Comparison of ENCODE assay signal across 8 cellular contexts in genomic region chr7:21426286-21426957, GRCh38. TPM values are rescaled to one million over a fixed set of nuclear protein-coding genes. Genes with fewer than 3 reads are reported as not detected.
A peak's percentile ranks its signal among the peaks of the same experiment; 100 is the strongest.
DNase-seq lines count a peak whose midpoint lies in the region; ATAC-seq and TF ChIP-seq lines count a peak whose summit lies in the region.

No MANE protein-coding gene starts in this region.

- no peaks in the 10 kb centered on the region for H3K27me3 ChIP-seq in iPS DF 6.9 (ENCODE audit: control insufficient read depth, insufficient read depth, low read length)

- no peak for DNase-seq in activated T-cell treated with anti-CD3 and anti-CD28 coated beads, Interleukin-2, amount 50 U/mL, for 4 hours
- no peak for DNase-seq in activated T-cell treated with anti-CD3 and anti-CD28 coated beads for 4 hours
- no peak for DNase-seq in WTC11 (ENCODE audit: low spot score)
- DNase-seq in iPS DF 6.9 (ENCODE audit: low read depth, low spot score): peak; percentile 25
- no peak for DNase-seq in stimulated activated naive B cell treated with anti-CD40 and anti-IgM and Interleukin-4, amounts not matched to agents 10 μg/mL and 1 μg/mL and 100 μg/mL, for 72 hours
- no peak for DNase-seq in Kasumi-1 (lab: John Stamatoyannopoulos, UW)

- H3K27ac ChIP-seq in iPS DF 6.9 (ENCODE audit: low read length): no peak overlapping the region

- H3K36me3 Mint-ChIP-seq in activated T-cell treated with anti-CD3 and anti-CD28 coated beads, Interleukin-2, amount 50 U/mL, for 4 hours (ENCODE audit: insufficient read depth): peaks cover 14% of the 10 kb centered on the region
- H3K36me3 Mint-ChIP-seq in WTC11: peaks cover 14% of the 10 kb centered on the region
- H3K36me3 Mint-ChIP-seq in stimulated activated naive B cell treated with anti-CD40 and anti-IgM and Interleukin-4, amounts not matched to agents 10 μg/mL and 1 μg/mL and 100 μg/mL, for 72 hours: peaks cover 7 to 17% of the 10 kb centered on the region in 2 donors

- ATAC-seq in activated T-cell treated with anti-CD3 and anti-CD28 coated beads, Interleukin-2, amount 50 U/mL, for 4 hours: no peak
- no peak for ATAC-seq in WTC11
- peak in 1 of 2 donors; percentile 0 for ATAC-seq in stimulated activated naive B cell treated with anti-CD40 and anti-IgM and Interleukin-4, amounts not matched to agents 10 μg/mL and 1 μg/mL and 100 μg/mL, for 72 hours (replicated peaks)
- ATAC-seq in HG02981 (IDR thresholded peaks at IDR 0.05; ENCODE audit: unreplicated experiment): no peak
- ATAC-seq in HG03521 (IDR thresholded peaks at IDR 0.05; ENCODE audit: unreplicated experiment): no peak

- peaks cover 3% of the 10 kb centered on the region; the same call in 1 of the 2 replicates for H3K36me3 ChIP-seq in iPS DF 6.9 (ENCODE audit: control insufficient read depth, insufficient read depth, low read length)

- H3K27ac Mint-ChIP-seq in WTC11: peak overlapping the region; percentile 100
- peak overlapping the region; percentile 100 for H3K27ac Mint-ChIP-seq in stimulated activated naive B cell treated with anti-CD40 and anti-IgM and Interleukin-4, amounts not matched to agents 10 μg/mL and 1 μg/mL and 100 μg/mL, for 72 hours

- H3K4me3 ChIP-seq in iPS DF 6.9 (ENCODE audit: low read length): peak overlapping the region; percentile 6; the same call in 1 of the 2 replicates

- H3K4me3 Mint-ChIP-seq in activated T-cell treated with anti-CD3 and anti-CD28 coated beads, Interleukin-2, amount 50 U/mL, for 4 hours: peak overlapping the region; percentile 85
- H3K4me3 Mint-ChIP-seq in WTC11: peak overlapping the region; percentile 90
- H3K4me3 Mint-ChIP-seq in stimulated activated naive B cell treated with anti-CD40 and anti-IgM and Interleukin-4, amounts not matched to agents 10 μg/mL and 1 μg/mL and 100 μg/mL, for 72 hours: peak overlapping the region; percentile 88 to 99

- POLR2A ChIA-PET in WTC11 (lab: Charles Lee): interaction anchor here (0.8 to 1.9 kb wide), 6 partner anchors 48 to 650 kb away, joined by 3 to 7 read pairs (median 4); partner anchors contain the start of gene CDCA7L

- CTCF ChIA-PET in WTC11 (lab: Charles Lee): interaction anchor here (0.8 to 1.8 kb wide), 7 partner anchors 9 to 774 kb away, joined by 3 to 8 read pairs (median 4); no protein-coding TSS in a partner anchor

- H3K27me3 Mint-ChIP-seq in activated T-cell treated with anti-CD3 and anti-CD28 coated beads, Interleukin-2, amount 50 U/mL, for 4 hours (ENCODE audit: low read depth): no peaks in the 10 kb centered on the region
- H3K27me3 Mint-ChIP-seq in WTC11 (ENCODE audit: low read depth): no peaks in the 10 kb centered on the region
- no peaks in the 10 kb centered on the region for H3K27me3 Mint-ChIP-seq in stimulated activated naive B cell treated with anti-CD40 and anti-IgM and Interleukin-4, amounts not matched to agents 10 μg/mL and 1 μg/mL and 100 μg/mL, for 72 hours

- WGBS in iPS DF 6.9 (ENCODE audit: insufficient coverage, insufficient read length): no CpG with 5 or more reads among the region's 13 CpGs

- H3K9me3 Mint-ChIP-seq in activated T-cell treated with anti-CD3 and anti-CD28 coated beads, Interleukin-2, amount 50 U/mL, for 4 hours: no peaks in the 10 kb centered on the region
- H3K9me3 Mint-ChIP-seq in WTC11: no peaks in the 10 kb centered on the region
- H3K9me3 Mint-ChIP-seq in stimulated activated naive B cell treated with anti-CD40 and anti-IgM and Interleukin-4, amounts not matched to agents 10 μg/mL and 1 μg/mL and 100 μg/mL, for 72 hours: no peaks in the 10 kb centered on the region

- peaks cover 39% of the 10 kb centered on the region for H3K4me1 Mint-ChIP-seq in activated T-cell treated with anti-CD3 and anti-CD28 coated beads, Interleukin-2, amount 50 U/mL, for 4 hours (ENCODE audit: low read depth)
- H3K4me1 Mint-ChIP-seq in WTC11: peaks cover 48% of the 10 kb centered on the region
- peaks cover 19 to 29% of the 10 kb centered on the region in 2 donors for H3K4me1 Mint-ChIP-seq in stimulated activated naive B cell treated with anti-CD40 and anti-IgM and Interleukin-4, amounts not matched to agents 10 μg/mL and 1 μg/mL and 100 μg/mL, for 72 hours

- peaks cover 6% of the 10 kb centered on the region; the same call in 1 of the 2 replicates for H3K4me1 ChIP-seq in iPS DF 6.9 (ENCODE audit: control insufficient read depth, insufficient read depth, low read length)

- no peaks in the 10 kb centered on the region for H3K9me3 ChIP-seq in iPS DF 6.9 (ENCODE audit: control insufficient read depth, insufficient read depth, low read length)

- TF ChIP-seq CTCF in WTC11 (IDR thresholded peaks at IDR 0.05): no peak

TF ChIP-seq in WTC11, 78 proteins besides CTCF, POLR2A, EP300 and RAD21 (continues in another document):
- no peak for TF ChIP-seq ATF3 (CRISPR knock-in tag; conservative IDR thresholded peaks at IDR 0.05)
- TF ChIP-seq HMGXB4 (CRISPR knock-in tag; IDR thresholded peaks at IDR 0.05): no peak
- no peak for TF ChIP-seq FOXP1 (CRISPR knock-in tag; IDR thresholded peaks at IDR 0.05; ENCODE audit: borderline replicate concordance)
- TF ChIP-seq NFE2L1 (CRISPR knock-in tag; IDR thresholded peaks at IDR 0.05): no peak
- no peak for TF ChIP-seq E2F4 (CRISPR knock-in tag; IDR thresholded peaks at IDR 0.05; ENCODE audit: borderline replicate concordance, low read depth)
- TF ChIP-seq TEAD4 (CRISPR knock-in tag; IDR thresholded peaks at IDR 0.05): no peak
- no peak for TF ChIP-seq OVOL2 (CRISPR knock-in tag; IDR thresholded peaks at IDR 0.05; ENCODE audit: borderline replicate concordance)
- no peak for TF ChIP-seq ZNF281 (CRISPR knock-in tag; IDR thresholded peaks at IDR 0.05)
- no peak for TF ChIP-seq SP1 (CRISPR knock-in tag; conservative IDR thresholded peaks at IDR 0.05)
- no peak for TF ChIP-seq MYBL2 (CRISPR knock-in tag; IDR thresholded peaks at IDR 0.05)
- TF ChIP-seq GRHL2 (CRISPR knock-in tag; IDR thresholded peaks at IDR 0.05; ENCODE audit: insufficient replicate concordance, severe bottlenecking): no peak
- no peak for TF ChIP-seq FOXK1 (CRISPR knock-in tag; IDR thresholded peaks at IDR 0.05)
- no peak for TF ChIP-seq NR1H2 (CRISPR knock-in tag; IDR thresholded peaks at IDR 0.05)
- no peak for TF ChIP-seq ETV6 (CRISPR knock-in tag; IDR thresholded peaks at IDR 0.05)

RNA-seq across cellular contexts. Expression of gene SP4, which starts 1.5 kb away (rescaled TPM):
- 10 to 100 TPM; 10.5 to 16.5 (median 11.8) TPM for total RNA-seq in activated T-cell treated with anti-CD3 and anti-CD28 coated beads, Interleukin-2, amount 50 U/mL, for 4 hours
- 18.4 to 23.1 TPM (median 19.1 TPM) in 3 replicates for total RNA-seq in WTC11 (2021)
